ENCODE assay signal across 8 cellular contexts in genomic region chr1:147389532-147390184, GRCh38.
DNase-seq lines count a peak whose midpoint lies in the region; ATAC-seq, FAIRE-seq and TF ChIP-seq lines count a peak whose summit lies in the region.

No MANE protein-coding gene starts in this region.

- no peak overlapping the region for H3K27ac ChIP-seq in hepatocyte
- H3K27ac ChIP-seq in small intestine (ENCODE audit: low read depth in 1 of 2, low read length in 1 of 2): no peak overlapping the region

- no peak for FAIRE-seq in small intestine (lab: Jason Lieb, UNC)

- H3K4me3 ChIP-seq in hepatocyte (no peak overlapping the region), small intestine (ENCODE audit: low read depth in 1 of 2, low read length in 2 of 2) (no peak overlapping the region)

- 80% methylated on average over 8 of the region's 8 CpGs for WGBS in hepatocyte (ENCODE audit: low lambda C conversion rate, missing lambda C conversion rate)
- 71 to 78% (median 75%) methylated on average over 8 of the region's 8 CpGs for WGBS in small intestine, 3 donors

- H3K79me2 ChIP-seq in hepatocyte: no peaks in the 10 kb centered on the region

- H3K9me2 ChIP-seq in hepatocyte (replicated peaks; ENCODE audit: insufficient read depth): no peaks in the 10 kb centered on the region

- H4K20me1 ChIP-seq in hepatocyte (ENCODE audit: insufficient read depth, poor library complexity, severe bottlenecking): no peaks in the 10 kb centered on the region

- no peak overlapping the region for H3K4me2 ChIP-seq in hepatocyte

- DNase-seq in DMS114 treated with DMSO at 0.1 percent for 48 hours (lab: John Stamatoyannopoulos, UW; ENCODE audit: unreplicated experiment): peak; percentile 72
- peak; percentile 56 for DNase-seq in HCEC 1CT
- DNase-seq in NCI-H2196 treated with DMSO at 0.1 percent for 48 hours (lab: John Stamatoyannopoulos, UW; ENCODE audit: unreplicated experiment): peak; percentile 22
- peak; percentile 23 for DNase-seq in amniotic stem cell (lab: John Stamatoyannopoulos, UW)
- DNase-seq in hepatocyte (ENCODE audit: low spot score): peak; percentile 57
- DNase-seq in small intestine: peak; percentile 31
- no peak for DNase-seq in activated effector memory CD4-positive, alpha-beta T cell treated with anti-CD3 and anti-CD28 coated beads, Interleukin-2, amount 50 U/mL, for 16 hours

- no peaks in the 10 kb centered on the region for H3K4me1 ChIP-seq in hepatocyte (ENCODE audit: insufficient read depth)
- no peaks in the 10 kb centered on the region for H3K4me1 ChIP-seq in small intestine (ENCODE audit: control insufficient read depth in 2 of 2, insufficient read depth in 1 of 2, low read depth in 1 of 2, low read length in 1 of 2)

- peak; percentile 63 for TF ChIP-seq CTCF in hepatocyte (IDR thresholded peaks at IDR 0.05; ENCODE audit: poor library complexity)

- no peak for ATAC-seq in GM21717 (IDR thresholded peaks at IDR 0.05; ENCODE audit: unreplicated experiment)

- no peaks in the 10 kb centered on the region for H3K36me3 ChIP-seq in hepatocyte (replicated peaks; ENCODE audit: insufficient read depth, low read depth)
- H3K36me3 ChIP-seq in small intestine (ENCODE audit: control insufficient read depth in 2 of 2, insufficient read depth in 2 of 2, low read length in 2 of 2): no peaks in the 10 kb centered on the region

- no peak overlapping the region for H2AFZ ChIP-seq in hepatocyte

- H3K9me3 ChIP-seq in hepatocyte (ENCODE audit: low read depth): no peaks in the 10 kb centered on the region
- H3K9me3 ChIP-seq in small intestine (ENCODE audit: control insufficient read depth, low read depth): no peaks in the 10 kb centered on the region

- H3K27me3 ChIP-seq in hepatocyte: no peaks in the 10 kb centered on the region
- no peaks in the 10 kb centered on the region for H3K27me3 ChIP-seq in small intestine (ENCODE audit: control insufficient read depth in 2 of 2, insufficient read depth in 2 of 2, low read length in 2 of 2)
